ENCODE assay signal across 8 cellular contexts in the genomic region with DNA sequence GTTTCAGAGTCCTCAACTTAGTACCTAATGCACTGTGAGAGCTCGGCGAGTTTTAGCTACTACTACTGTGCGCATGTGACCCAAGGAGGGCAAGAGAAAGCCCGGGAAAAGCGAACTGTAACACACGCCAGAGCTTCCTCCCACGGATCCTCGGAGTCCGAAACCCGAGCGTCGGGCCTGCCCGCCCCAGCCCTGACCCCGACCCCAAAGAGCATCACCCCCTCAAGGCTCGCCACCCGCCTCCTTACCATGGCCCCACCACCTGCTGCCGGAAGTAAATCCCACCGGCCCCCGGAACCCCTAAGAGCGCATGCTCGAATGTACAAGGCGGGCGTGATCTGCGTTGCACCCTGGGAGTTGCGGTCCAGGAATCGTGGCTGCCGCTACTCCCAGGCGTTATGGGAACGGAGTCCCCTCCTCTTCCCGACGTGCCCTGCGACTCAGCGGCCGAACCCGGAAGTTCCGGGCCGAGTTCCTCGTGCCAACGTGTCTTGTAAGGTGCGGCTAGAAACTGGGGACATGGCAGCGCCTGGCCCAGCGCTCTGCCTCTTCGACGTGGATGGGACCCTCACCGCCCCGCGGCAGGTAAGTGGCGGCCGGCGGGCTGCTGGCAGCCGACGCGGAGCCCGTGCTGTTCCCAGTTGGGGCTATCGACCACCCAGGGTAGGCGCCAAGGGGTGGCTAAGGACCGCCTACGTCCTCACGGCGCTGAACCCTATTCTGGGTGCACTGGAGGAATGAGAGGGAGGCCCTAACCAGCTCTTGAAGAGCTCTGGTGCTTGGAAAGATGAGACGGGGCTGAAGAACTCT. TPM values are rescaled to one million over a fixed set of nuclear protein-coding genes. Genes with fewer than 3 reads are reported as not detected.
A peak's percentile ranks its signal among the peaks of the same experiment; 100 is the strongest.
DNase-seq lines count a peak whose midpoint lies in the region; ATAC-seq and TF ChIP-seq lines count a peak whose summit lies in the region.

A gene (plus strand): TSS at position 476 of the 810 bp plus-strand sequence. CDS start 44 bp downstream, at position 520.
A gene with protein sequence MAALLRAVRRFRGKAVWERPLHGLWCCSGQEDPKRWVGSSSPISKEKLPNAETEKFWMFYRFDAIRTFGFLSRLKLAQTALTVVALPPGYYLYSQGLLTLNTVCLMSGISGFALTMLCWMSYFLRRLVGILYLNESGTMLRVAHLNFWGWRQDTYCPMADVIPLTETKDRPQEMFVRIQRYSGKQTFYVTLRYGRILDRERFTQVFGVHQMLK (minus strand): TSS at position 276 of the 810 bp plus-strand sequence. CDS start 25 bp downstream, at position 251.

- H3K9me3 ChIP-seq in mucosa of descending colon: no peaks in the 10 kb centered on the region

- intact Hi-C loops in mucosa of descending colon (cut with DNase I, micrococcal nuclease): no loop called here

- H3K36me3 ChIP-seq in mucosa of descending colon (ENCODE audit: low read depth): no peaks in the 10 kb centered on the region

- peak within 1 kb of the TSS; percentile 82 for H3K27ac ChIP-seq in epithelial cell of prostate

- ATAC-seq in GM21619 (IDR thresholded peaks at IDR 0.05; ENCODE audit: unreplicated experiment) (peak; percentile 92), mucosa of descending colon (peak; percentile 97)

- H3K4me1 ChIP-seq in mucosa of descending colon (ENCODE audit: low read depth): peaks cover 33% of the 10 kb centered on the region

- DNase-seq in DMS153 treated with DMSO at 0.1 percent for 48 hours (lab: John Stamatoyannopoulos, UW; ENCODE audit: unreplicated experiment) (peak; percentile 84), OCI-M2 (lab: John Stamatoyannopoulos, UW; ENCODE audit: unreplicated experiment) (peak; percentile 74), activated T-cell treated with anti-CD3 and anti-CD28 coated beads for 4 hours (peak; percentile 91), epithelial cell of prostate (ENCODE audit: low read depth, low spot score) (peak; percentile 82), mucosa of descending colon (peak; percentile 96 to 98 (median 98))
- peak; percentile 81 to 90 for DNase-seq in stimulated activated CD8-positive, alpha-beta memory T cell treated with anti-CD3 and anti-CD28 coated beads, Interleukin-4, amount 100 ng/mL, for 1 hour (ENCODE audit: low read depth in 2 of 2, low spot score in 1 of 2)

- no peak for TF ChIP-seq EP300 in Ishikawa (IDR thresholded peaks at IDR 0.05; ENCODE audit: borderline replicate concordance)

- TF ChIP-seq RAD21 in Ishikawa (IDR thresholded peaks at IDR 0.05; ENCODE audit: low read depth): no peak

- TF ChIP-seq CTCF in mucosa of descending colon (IDR thresholded peaks at IDR 0.05): no peak

- H3K4me3 ChIP-seq in mucosa of descending colon: peak within 1 kb of the TSS; percentile 74

TF ChIP-seq in Ishikawa, 13 proteins besides CTCF, POLR2A, EP300 and RAD21:
- TF ChIP-seq, protein P1, sequence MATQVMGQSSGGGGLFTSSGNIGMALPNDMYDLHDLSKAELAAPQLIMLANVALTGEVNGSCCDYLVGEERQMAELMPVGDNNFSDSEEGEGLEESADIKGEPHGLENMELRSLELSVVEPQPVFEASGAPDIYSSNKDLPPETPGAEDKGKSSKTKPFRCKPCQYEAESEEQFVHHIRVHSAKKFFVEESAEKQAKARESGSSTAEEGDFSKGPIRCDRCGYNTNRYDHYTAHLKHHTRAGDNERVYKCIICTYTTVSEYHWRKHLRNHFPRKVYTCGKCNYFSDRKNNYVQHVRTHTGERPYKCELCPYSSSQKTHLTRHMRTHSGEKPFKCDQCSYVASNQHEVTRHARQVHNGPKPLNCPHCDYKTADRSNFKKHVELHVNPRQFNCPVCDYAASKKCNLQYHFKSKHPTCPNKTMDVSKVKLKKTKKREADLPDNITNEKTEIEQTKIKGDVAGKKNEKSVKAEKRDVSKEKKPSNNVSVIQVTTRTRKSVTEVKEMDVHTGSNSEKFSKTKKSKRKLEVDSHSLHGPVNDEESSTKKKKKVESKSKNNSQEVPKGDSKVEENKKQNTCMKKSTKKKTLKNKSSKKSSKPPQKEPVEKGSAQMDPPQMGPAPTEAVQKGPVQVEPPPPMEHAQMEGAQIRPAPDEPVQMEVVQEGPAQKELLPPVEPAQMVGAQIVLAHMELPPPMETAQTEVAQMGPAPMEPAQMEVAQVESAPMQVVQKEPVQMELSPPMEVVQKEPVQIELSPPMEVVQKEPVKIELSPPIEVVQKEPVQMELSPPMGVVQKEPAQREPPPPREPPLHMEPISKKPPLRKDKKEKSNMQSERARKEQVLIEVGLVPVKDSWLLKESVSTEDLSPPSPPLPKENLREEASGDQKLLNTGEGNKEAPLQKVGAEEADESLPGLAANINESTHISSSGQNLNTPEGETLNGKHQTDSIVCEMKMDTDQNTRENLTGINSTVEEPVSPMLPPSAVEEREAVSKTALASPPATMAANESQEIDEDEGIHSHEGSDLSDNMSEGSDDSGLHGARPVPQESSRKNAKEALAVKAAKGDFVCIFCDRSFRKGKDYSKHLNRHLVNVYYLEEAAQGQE (IDR thresholded peaks at IDR 0.05; ENCODE audit: low read depth): no peak
- no peak for TF ChIP-seq CREB1 (IDR thresholded peaks at IDR 0.05; ENCODE audit: low read depth)
- TF ChIP-seq ZBTB7A (IDR thresholded peaks at IDR 0.05; ENCODE audit: low read depth): no peak; the same call in 1 of the 2 replicates
- TF ChIP-seq NFIC (IDR thresholded peaks at IDR 0.05): no peak
- TF ChIP-seq CEBPB (IDR thresholded peaks at IDR 0.05): no peak
- no peak for TF ChIP-seq FOXM1 (IDR thresholded peaks at IDR 0.05; ENCODE audit: borderline replicate concordance, low read depth)
- peak; percentile 67 for TF ChIP-seq TAF1 (IDR thresholded peaks at IDR 0.05; ENCODE audit: low read depth)
- no peak for TF ChIP-seq TEAD4 (IDR thresholded peaks at IDR 0.05)
- TF ChIP-seq YY1 (IDR thresholded peaks at IDR 0.05; ENCODE audit: low read depth): peak; percentile 70
- TF ChIP-seq, protein P2, sequence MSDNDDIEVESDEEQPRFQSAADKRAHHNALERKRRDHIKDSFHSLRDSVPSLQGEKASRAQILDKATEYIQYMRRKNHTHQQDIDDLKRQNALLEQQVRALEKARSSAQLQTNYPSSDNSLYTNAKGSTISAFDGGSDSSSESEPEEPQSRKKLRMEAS (IDR thresholded peaks at IDR 0.05): peak; percentile 99
- TF ChIP-seq, protein P3, sequence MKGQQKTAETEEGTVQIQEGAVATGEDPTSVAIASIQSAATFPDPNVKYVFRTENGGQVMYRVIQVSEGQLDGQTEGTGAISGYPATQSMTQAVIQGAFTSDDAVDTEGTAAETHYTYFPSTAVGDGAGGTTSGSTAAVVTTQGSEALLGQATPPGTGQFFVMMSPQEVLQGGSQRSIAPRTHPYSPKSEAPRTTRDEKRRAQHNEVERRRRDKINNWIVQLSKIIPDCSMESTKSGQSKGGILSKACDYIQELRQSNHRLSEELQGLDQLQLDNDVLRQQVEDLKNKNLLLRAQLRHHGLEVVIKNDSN (IDR thresholded peaks at IDR 0.05): peak; percentile 62
- TF ChIP-seq EGR1 (IDR thresholded peaks at IDR 0.05): no peak
- TF ChIP-seq TCF12 (IDR thresholded peaks at IDR 0.05; ENCODE audit: low read depth): peak; percentile 52; the same call in 1 of the 2 replicates

RNA-seq across cellular contexts. Expression of the first gene that starts in this region (rescaled TPM):
- 10 to 100 TPM; 46.4 to 77.9 (median 74.9) TPM for total RNA-seq in mucosa of descending colon

RNA-seq across cellular contexts. Expression of the second gene that starts in this region (rescaled TPM):
- total RNA-seq in mucosa of descending colon: 10 to 100 TPM; 12.2 to 13.9 (median 13.2) TPM

Comparison
In these comparisons a context has a peak if more than half of its experiments do, and no peak if none do; other contexts are left out.
1. Peak in every context shown above with its lines: DNase-seq, ATAC-seq, H3K4me3 ChIP-seq and H3K27ac ChIP-seq.